8 cellular contexts compared by ENCODE assay signal in genomic region chr2:80499095-80499494, GRCh38.
DNase-seq lines count a peak whose midpoint lies in the region; ATAC-seq and TF ChIP-seq lines count a peak whose summit lies in the region.

No MANE protein-coding gene starts in this region.

- H3K23ac ChIP-seq in mesenchymal stem cell (ENCODE audit: low read length in 2 of 2), result no peak overlapping the region

- H3K27me3 ChIP-seq in GM06990 (replicated peaks; ENCODE audit: control insufficient read depth, insufficient read depth, low read length), result no peaks in the 10 kb centered on the region
- H3K27me3 ChIP-seq in mesenchymal stem cell (ENCODE audit: control insufficient read depth in 1 of 2, insufficient read depth in 1 of 2, low read length in 2 of 2), result no peaks in the 10 kb centered on the region

- H3K36me3 ChIP-seq in GM06990 (ENCODE audit: control insufficient read depth, insufficient read depth, low read length), result no peaks in the 10 kb centered on the region
- H3K36me3 ChIP-seq in mesenchymal stem cell (ENCODE audit: control insufficient read depth in 1 of 2, insufficient read depth in 2 of 2, low read depth in 1 of 2, low read length in 2 of 2), result no peaks in the 10 kb centered on the region

- H3K4me1 Mint-ChIP-seq in T-helper 2 cell treated with Interferon-gamma antibody and Interleukin-4, amounts not matched to agents 5 μg/mL and 100 μg/mL, for 36 hours (ENCODE audit: low read depth), result no peaks in the 10 kb centered on the region

- no peak overlapping the region for H2BK5ac ChIP-seq in mesenchymal stem cell (ENCODE audit: low read depth, low read length, poor library complexity, severe bottlenecking)

- no peak for DNase-seq in GM06990 (ENCODE audit: extremely low read depth, insufficient read length)
- peak; percentile 55 to 62 for DNase-seq in NCI-H2081 (lab: John Stamatoyannopoulos, UW)
- DNase-seq in cerebellar cortex (ENCODE audit: low spot score), result peak; percentile 22
- peak; percentile 48 for DNase-seq in mesenchymal stem cell
- DNase-seq in T-helper 2 cell treated with Interferon-gamma antibody and Interleukin-4, amounts not matched to agents 5 μg/mL and 100 μg/mL, for 36 hours (ENCODE audit: low spot score), result no peak
- DNase-seq in iPS-NIHi11 (ENCODE audit: low spot score), result no peak

- no peak overlapping the region for H3K4me2 ChIP-seq in mesenchymal stem cell (ENCODE audit: low read length, poor library complexity, severe bottlenecking)

- H3K18ac ChIP-seq in mesenchymal stem cell (ENCODE audit: low read depth in 1 of 2, low read length in 2 of 2), result no peak overlapping the region

- H3K4ac ChIP-seq in mesenchymal stem cell (ENCODE audit: low read depth in 1 of 2, low read length in 2 of 2), result no peak overlapping the region

- no peaks in the 10 kb centered on the region for H3K9me3 ChIP-seq in mesenchymal stem cell (ENCODE audit: control insufficient read depth, low read length)

- H3K4me3 ChIP-seq in GM06990 (replicated peaks; ENCODE audit: low read depth, low read length), result no peak overlapping the region
- H3K4me3 ChIP-seq in mesenchymal stem cell (ENCODE audit: insufficient read depth in 1 of 2, low read depth in 1 of 2, low read length in 2 of 2), result no peak overlapping the region

- no CpG with 5 or more reads among the region's 2 CpGs for WGBS in mesenchymal stem cell

- no peak overlapping the region for H4K8ac ChIP-seq in mesenchymal stem cell (ENCODE audit: low read length)

- H2BK12ac ChIP-seq in mesenchymal stem cell (ENCODE audit: low read length in 2 of 2), result no peak overlapping the region

- no peak overlapping the region for H2BK120ac ChIP-seq in mesenchymal stem cell (ENCODE audit: low read depth, low read length)

- H3K4me3 Mint-ChIP-seq in T-helper 2 cell treated with Interferon-gamma antibody and Interleukin-4, amounts not matched to agents 5 μg/mL and 100 μg/mL, for 36 hours, result no peak overlapping the region

- H2BK15ac ChIP-seq in mesenchymal stem cell (ENCODE audit: low read depth, poor library complexity, severe bottlenecking), result no peak overlapping the region

- H3K27ac Mint-ChIP-seq in T-helper 2 cell treated with Interferon-gamma antibody and Interleukin-4, amounts not matched to agents 5 μg/mL and 100 μg/mL, for 36 hours, result no peak overlapping the region

- no peak overlapping the region for H2AK5ac ChIP-seq in mesenchymal stem cell (ENCODE audit: low read length, severe bottlenecking)

- peak; percentile 49 for TF ChIP-seq CTCF in GM06990 (IDR thresholded peaks at IDR 0.05; ENCODE audit: insufficient read depth, low read length, poor library complexity, severe bottlenecking)

- H3K36me3 Mint-ChIP-seq in T-helper 2 cell treated with Interferon-gamma antibody and Interleukin-4, amounts not matched to agents 5 μg/mL and 100 μg/mL, for 36 hours (ENCODE audit: low read depth), result no peaks in the 10 kb centered on the region

- H3K27ac ChIP-seq in mesenchymal stem cell (ENCODE audit: low read length, poor library complexity, severe bottlenecking), result no peak overlapping the region

- H3K4me1 ChIP-seq in mesenchymal stem cell (ENCODE audit: control insufficient read depth, insufficient read depth, low read depth, low read length), result no peaks in the 10 kb centered on the region

- H3K9me3 Mint-ChIP-seq in T-helper 2 cell treated with Interferon-gamma antibody and Interleukin-4, amounts not matched to agents 5 μg/mL and 100 μg/mL, for 36 hours, result peaks cover 26% of the 10 kb centered on the region

- H3K14ac ChIP-seq in mesenchymal stem cell (ENCODE audit: low read length in 2 of 2), result no peak overlapping the region

- H4K91ac ChIP-seq in mesenchymal stem cell (ENCODE audit: low read length), result no peak overlapping the region

- ATAC-seq in HG02938 (IDR thresholded peaks at IDR 0.05; ENCODE audit: unreplicated experiment), result no peak
- no peak for ATAC-seq in HG03135 (IDR thresholded peaks at IDR 0.05; ENCODE audit: unreplicated experiment)

- no peak overlapping the region for H2AFZ ChIP-seq in mesenchymal stem cell (ENCODE audit: low read depth, low read length)

- no peaks in the 10 kb centered on the region for H3K79me1 ChIP-seq in mesenchymal stem cell (replicated peaks; ENCODE audit: low read length, poor library complexity, severe bottlenecking)

- no peaks in the 10 kb centered on the region for H3K27me3 Mint-ChIP-seq in T-helper 2 cell treated with Interferon-gamma antibody and Interleukin-4, amounts not matched to agents 5 μg/mL and 100 μg/mL, for 36 hours (ENCODE audit: low read depth)

- no peak overlapping the region for H3K9ac ChIP-seq in mesenchymal stem cell (ENCODE audit: low read length)

Comparison
In these comparisons a context has a peak if more than half of its experiments do, and no peak if none do; other contexts are left out.
1. DNase-seq: peak in NCI-H2081 (2 of 2), cerebellar cortex (single experiment) and mesenchymal stem cell (single experiment); none in GM06990 (single experiment), T-helper 2 cell treated with Interferon-gamma antibody and Interleukin-4, amounts not matched to agents 5 μg/mL and 100 μg/mL, for 36 hours (single experiment) and iPS-NIHi11 (single experiment).